ENCODE assay signal across 1 cellular context in genomic region chrX:14354541-14354940, GRCh38.
TF ChIP-seq lines count a peak whose summit lies in the region.

No MANE protein-coding gene starts in this region.

TF ChIP-seq in IMR-90, 13 proteins besides CTCF, POLR2A, EP300 and RAD21 (continued from another document):
- TF ChIP-seq MXI1 (IDR thresholded peaks at IDR 0.05; ENCODE audit: borderline replicate concordance, low read depth, low read length): no peak
- TF ChIP-seq CEBPB (IDR thresholded peaks at IDR 0.05; ENCODE audit: low read depth, low read length): no peak
- no peak for TF ChIP-seq MAFK (IDR thresholded peaks at IDR 0.05; ENCODE audit: low read depth, low read length)
- TF ChIP-seq NFE2L2 (IDR thresholded peaks at IDR 0.05; ENCODE audit: low read depth, low read length): no peak
- TF ChIP-seq CHD1 (IDR thresholded peaks at IDR 0.05; ENCODE audit: low read depth, low read length): no peak
